ENCODE assay signal across 2 cellular contexts in genomic region chr14:94867209-94867608, GRCh38.
A peak's percentile ranks its signal among the peaks of the same experiment; 100 is the strongest.
TF ChIP-seq lines count a peak whose summit lies in the region.

No MANE protein-coding gene starts in this region.

TF ChIP-seq in HEK293, 187 proteins besides CTCF, POLR2A, EP300 and RAD21 (continued from another document):
- peak; percentile 89 for TF ChIP-seq ZFHX2 (tag by site-specific recombination; conservative IDR thresholded peaks at IDR 0.05)

TF ChIP-seq in H1, 55 proteins besides CTCF, POLR2A, EP300 and RAD21 (continued from another document):
- TF ChIP-seq GABPA (IDR thresholded peaks at IDR 0.05; ENCODE audit: borderline replicate concordance, insufficient read depth, low read length), result no peak
- TF ChIP-seq TEAD4 (IDR thresholded peaks at IDR 0.05; ENCODE audit: low read depth, low read length), result no peak
- TF ChIP-seq CHD2 (IDR thresholded peaks at IDR 0.05; ENCODE audit: low read length), result no peak
- TF ChIP-seq RNF2 (IDR thresholded peaks at IDR 0.05; ENCODE audit: borderline replicate concordance, low read depth, low read length, missing control alignments, poor library complexity, severe bottlenecking), result no peak
- TF ChIP-seq ATF2 (IDR thresholded peaks at IDR 0.05; ENCODE audit: low read length), result no peak
- TF ChIP-seq CBX8 (IDR thresholded peaks at IDR 0.05; ENCODE audit: borderline replicate concordance, low read depth, low read length), result no peak
- TF ChIP-seq JUN (IDR thresholded peaks at IDR 0.05; ENCODE audit: low read depth, low read length), result no peak
- TF ChIP-seq SIX5 (IDR thresholded peaks at IDR 0.05; ENCODE audit: low read depth, low read length), result no peak
- no peak for TF ChIP-seq CHD7 (IDR thresholded peaks at IDR 0.05; ENCODE audit: insufficient replicate concordance, low read length)
- no peak for TF ChIP-seq TAF7 (optimal IDR thresholded peaks at IDR 0.05; ENCODE audit: borderline replicate concordance, low read depth, low read length)
- no peak for TF ChIP-seq TCF12 (IDR thresholded peaks at IDR 0.05; ENCODE audit: low read depth, low read length)
- TF ChIP-seq NRF1 (IDR thresholded peaks at IDR 0.05; ENCODE audit: low read depth, low read length), result no peak
